14 cellular contexts compared by ENCODE assay signal in genomic region chrX:103158317-103158621, GRCh38. TPM values are rescaled to one million over a fixed set of nuclear protein-coding genes. Genes with fewer than 3 reads are reported as not detected.
DNase-seq lines count a peak whose midpoint lies in the region; ATAC-seq, FAIRE-seq and TF ChIP-seq lines count a peak whose summit lies in the region.
"Had no signal": no experiment of that assay in that cellular context is flagged by ENCODE, and none has a peak within 500 bp of the region (broad histone marks: within the 10 kb centered on the region; RNA-seq: fewer than 3 reads in every experiment).

No MANE protein-coding gene starts in this region.

- H3K4me1 ChIP-seq in ACC112 (ENCODE audit: control insufficient read depth, insufficient read depth, low read length, unreplicated experiment) (peaks cover 31% of the 10 kb centered on the region), K562 (replicated peaks in 1 of 2; ENCODE audit: control insufficient read depth in 2 of 2, insufficient read depth in 2 of 2, low read length in 2 of 2) (no peaks in the 10 kb centered on the region)
- H3K4me1 ChIP-seq: Caco-2 had no signal

- TF ChIP-seq CTCF in K562 (IDR thresholded peaks at IDR 0.05 in 2 of 3, conservative IDR thresholded peaks at IDR 0.05 in 1 of 3; ENCODE audit: insufficient read depth in 2 of 3, low read depth in 1 of 3, low read length in 3 of 3) (no peak), lower leg skin (IDR thresholded peaks at IDR 0.05) (no peak)

- no peaks in the 10 kb centered on the region for H3K4me1 Mint-ChIP-seq in activated naive CD4-positive, alpha-beta T cell treated with anti-CD3 and anti-CD28 coated beads, Interleukin-2, amount 10 ng/mL, durations not matched to agents 7 days and 5 days

- H2AFZ ChIP-seq in ACC112 (ENCODE audit: low read length, unreplicated experiment): peak overlapping the region; percentile 91
- H2AFZ ChIP-seq in K562 (ENCODE audit: low read depth, low read length): no peak overlapping the region

- H3K4me2 ChIP-seq in K562 (ENCODE audit: insufficient read depth, low read length): no peak overlapping the region

- DNase-seq in K562 (ENCODE audit: extremely low read depth in 1 of 4, low spot score in 3 of 4): no peak
- no peak for DNase-seq in lower leg skin (ENCODE audit: low spot score in 2 of 2)
- no peak for DNase-seq in NCI-H2227 (lab: John Stamatoyannopoulos, UW; ENCODE audit: unreplicated experiment)
- no peak for DNase-seq in activated naive CD4-positive, alpha-beta T cell treated with anti-CD3 and anti-CD28 coated beads, Interleukin-2, amount 10 ng/mL, durations not matched to agents 7 days and 5 days
- DNase-seq: NCI-H187 treated with DMSO at 0.1 percent for 48 hours had no signal

- H3K9me3 Mint-ChIP-seq in activated naive CD4-positive, alpha-beta T cell treated with anti-CD3 and anti-CD28 coated beads, Interleukin-2, amount 10 ng/mL, durations not matched to agents 7 days and 5 days: no peaks in the 10 kb centered on the region
- H3K9me3 Mint-ChIP-seq: T-helper 2 cell treated with Interferon-gamma antibody and Interleukin-4, amounts not matched to agents 5 μg/mL and 100 μg/mL, for 36 hours had no signal

- H3K27ac ChIP-seq in ACC112 (ENCODE audit: low read depth, low read length) (no peak overlapping the region), K562 (ENCODE audit: extremely low read depth, low read depth, low read length) (no peak overlapping the region)

- H4K20me1 ChIP-seq in K562 (replicated peaks; ENCODE audit: control insufficient read depth, insufficient read depth, low read length): no peaks in the 10 kb centered on the region

- H3K4me3 ChIP-seq in ACC112 (ENCODE audit: low read depth, low read length): 0 out of 2 replicates have a peak overlapping the region, but pooled peaks have one; percentile 40
- H3K4me3 ChIP-seq in K562: no peak overlapping the region
- H3K4me3 ChIP-seq in lower leg skin (ENCODE audit: low read depth, poor library complexity, severe bottlenecking): no peak overlapping the region

- no peak for TF ChIP-seq RAD21 in Ishikawa (IDR thresholded peaks at IDR 0.05; ENCODE audit: low read depth)
- 0 out of 4 replicates have a peak, but pooled peaks of 1 of the 2 experiments have one; percentile 0 for TF ChIP-seq RAD21 in K562 (CRISPR knock-in tag; conservative IDR thresholded peaks at IDR 0.05 in 1 of 2, IDR thresholded peaks at IDR 0.05 in 1 of 2)

- intact Hi-C loops in K562 (cut with micrococcal nuclease): loop anchor here (1.0 to 5.0 kb wide), 2 partner anchors 56 to 207 kb away; no protein-coding TSS in a partner anchor
- intact Hi-C loops in lower leg skin (cut with DNase I; ENCODE audit: low total_unique reads): no loop called here

- TF ChIP-seq EP300 in Ishikawa (IDR thresholded peaks at IDR 0.05; ENCODE audit: borderline replicate concordance) (no peak), K562 (IDR thresholded peaks at IDR 0.05; ENCODE audit: low read length) (no peak)

- ATAC-seq in GM18907 (IDR thresholded peaks at IDR 0.05; ENCODE audit: unreplicated experiment) (peak; percentile 7), K562 (no peak), HG02884 (IDR thresholded peaks at IDR 0.05; ENCODE audit: unreplicated experiment) (no peak)
- ATAC-seq: Right ventricle myocardium inferior had no signal

- no peaks in the 10 kb centered on the region for H3K36me3 Mint-ChIP-seq in activated naive CD4-positive, alpha-beta T cell treated with anti-CD3 and anti-CD28 coated beads, Interleukin-2, amount 10 ng/mL, durations not matched to agents 7 days and 5 days
- H3K36me3 Mint-ChIP-seq: CD4-positive, CD25-positive, alpha-beta regulatory T cell had no signal

- in situ Hi-C loops in K562 (cut with MboI): no loop called here

- no peak for FAIRE-seq in K562 (lab: Jason Lieb, UNC)

- no peaks in the 10 kb centered on the region for H3K9me3 ChIP-seq in K562 (replicated peaks; ENCODE audit: control insufficient read depth, insufficient read depth, low read depth, low read length)
- H3K9me3 ChIP-seq: Caco-2 had no signal

- no TSS peak for BruUV-seq in K562 (replicated peaks; lab: Mats Ljungman, UMichigan)

- WGBS in K562 (ENCODE audit: insufficient coverage, low coverage, missing lambda C conversion rate): 16% methylated on average over 4 of the region's 4 CpGs
- 47 to 52% methylated on average over 4 of the region's 4 CpGs for WGBS in lower leg skin, 2 donors

- CTCF ChIA-PET in K562 (lab: Yijun Ruan, JAX; ENCODE audit: low intra/inter-chr PET ratio): interaction anchor here (0.7 to 1.0 kb wide), 2 partner anchors 206 to 207 kb away, joined by 4 read pairs; no protein-coding TSS in a partner anchor
- CTCF ChIA-PET in activated naive CD4-positive, alpha-beta T cell treated with anti-CD3 and anti-CD28 coated beads, Interleukin-2, amount 10 ng/mL, durations not matched to agents 7 days and 5 days (lab: Charles Lee): no interaction called here

- H3K9me1 ChIP-seq in K562 (ENCODE audit: control insufficient read depth, insufficient read depth, low read length): no peaks in the 10 kb centered on the region

- H3K36me3 ChIP-seq in ACC112 (ENCODE audit: insufficient read depth, low read length) (no peaks in the 10 kb centered on the region), K562 (ENCODE audit: control insufficient read depth, insufficient read depth, low read length) (no peaks in the 10 kb centered on the region)

- TF ChIP-seq POLR2A in K562 (conservative IDR thresholded peaks at IDR 0.05) (no peak), lower leg skin (IDR thresholded peaks at IDR 0.05) (no peak)

- no peak overlapping the region for H3K27ac Mint-ChIP-seq in activated naive CD4-positive, alpha-beta T cell treated with anti-CD3 and anti-CD28 coated beads, Interleukin-2, amount 10 ng/mL, durations not matched to agents 7 days and 5 days
- H3K27ac Mint-ChIP-seq: CD4-positive, CD25-positive, alpha-beta regulatory T cell; T-helper 2 cell treated with Interferon-gamma antibody and Interleukin-4, amounts not matched to agents 5 μg/mL and 100 μg/mL, for 36 hours had no signal

- H3K4me3 Mint-ChIP-seq in activated naive CD4-positive, alpha-beta T cell treated with anti-CD3 and anti-CD28 coated beads, Interleukin-2, amount 10 ng/mL, durations not matched to agents 7 days and 5 days: no peak overlapping the region
- H3K4me3 Mint-ChIP-seq: CD4-positive, CD25-positive, alpha-beta regulatory T cell; T-helper 2 cell treated with Interferon-gamma antibody and Interleukin-4, amounts not matched to agents 5 μg/mL and 100 μg/mL, for 36 hours had no signal

- no peak overlapping the region for H3K9ac ChIP-seq in K562 (ENCODE audit: insufficient read depth in 1 of 2, low read depth in 2 of 2, low read length in 2 of 2)

- POLR2A ChIA-PET in K562 (lab: Yijun Ruan, JAX): interaction anchor here (0.5 kb wide), 1 partner anchor 18 kb away, joined by 3 read pairs; no protein-coding TSS in a partner anchor

- H3K27me3 ChIP-seq in ACC112 (ENCODE audit: insufficient read depth, low read length) (no peaks in the 10 kb centered on the region), K562 (ENCODE audit: control insufficient read depth in 2 of 2, insufficient read depth in 2 of 2, low read length in 2 of 2) (no peaks in the 10 kb centered on the region)

- H3K79me2 ChIP-seq in ACC112 (ENCODE audit: control insufficient read depth, insufficient read depth, low read length, unreplicated experiment) (no peaks in the 10 kb centered on the region), K562 (ENCODE audit: control insufficient read depth, insufficient read depth, low read length) (no peaks in the 10 kb centered on the region)

- peaks cover under 1% of the 10 kb centered on the region for H3K27me3 Mint-ChIP-seq in activated naive CD4-positive, alpha-beta T cell treated with anti-CD3 and anti-CD28 coated beads, Interleukin-2, amount 10 ng/mL, durations not matched to agents 7 days and 5 days
- H3K27me3 Mint-ChIP-seq: CD4-positive, CD25-positive, alpha-beta regulatory T cell had no signal

TF ChIP-seq in Ishikawa, 13 proteins besides CTCF, POLR2A, EP300 and RAD21:
- peak; percentile 23; the same call in 1 of the 2 replicates for TF ChIP-seq CEBPB (IDR thresholded peaks at IDR 0.05)
- no peak for TF ChIP-seq MAX (IDR thresholded peaks at IDR 0.05)

TF ChIP-seq in K562, 482 proteins besides CTCF, POLR2A, EP300 and RAD21:
- TF ChIP-seq CEBPB (tag; IDR thresholded peaks at IDR 0.05) (peak; percentile 86), CEBPG (CRISPR knock-in tag; IDR thresholded peaks at IDR 0.05) (no peak), CEBPG (tag; conservative IDR thresholded peaks at IDR 0.05 in 1 of 2, IDR thresholded peaks at IDR 0.05 in 1 of 2) (peak; percentile 33 to 83; a peak in 3 of 4 replicates), HDAC2 (IDR thresholded peaks at IDR 0.05) (no peak)
TF ChIP-seq in K562: peak in this region for 2.

RNA-seq across cellular contexts. Expression of gene BEX4, which starts 56.6 kb away (rescaled TPM):
- 17.1 and 41.1 TPM in 2 replicates for total RNA-seq in K562 (2011; cell fraction: chromatin; rRNA removed; ENCODE audit: low replicate concordance)
- 12.8 and 16.2 TPM in 2 replicates for total RNA-seq in K562 (2011; cell fraction: nucleolus; rRNA removed)
- 27.7 and 42.0 TPM in 2 replicates for total RNA-seq in K562 (2011; cell fraction: nucleoplasm; rRNA removed)
- total RNA-seq in K562 (2014; rRNA removed) (246 and 255 TPM in 2 replicates), K562 (2014; rRNA removed; fragmentation: Illumina TruSeq; extraction: Trizol) (222 and 244 TPM in 2 replicates), K562 (2015; rRNA removed; fragmentation: Illumina TruSeq; extraction: Trizol) (147 and 154 TPM in 2 replicates), K562 (2021) (135 and 149 TPM in 2 replicates), lower leg skin (10 to 100 TPM; 15.1 to 32.9 (median 25.7) TPM)
- polyA plus RNA-seq in K562 (2011; rRNA removed) (124 and 133 TPM in 2 replicates), K562 (2014; fragmentation: Illumina TruSeq; extraction: Trizol) (359 and 399 TPM in 2 replicates), K562 (2014; fragmentation: Nextera tagmentation; extraction: Ambion mirVana) (100 to 1,000 TPM in 1 of 2 experiments, 10 to 100 TPM in 1; 74.6 to 104 TPM), K562 (2014; rRNA removed) (309 and 343 TPM in 2 replicates)
- 22.6 and 64.0 TPM in 2 replicates for polyA plus RNA-seq in K562 (2011; cell fraction: cytosol; rRNA removed)
- polyA plus RNA-seq in K562 (2011; cell fraction: nucleus; rRNA removed): 28.3 and 55.7 TPM in 2 replicates
- polyA plus RNA-seq in K562 (2012): 203 and 235 TPM in 2 replicates
- polyA minus RNA-seq in K562 (2011; rRNA and poly(A)+ RNA removed): 36.7 and 45.7 TPM in 2 replicates
- polyA minus RNA-seq in K562 (2011; cell fraction: cytosol; rRNA and poly(A)+ RNA removed): 17.1 and 18.0 TPM in 2 replicates
- 8.5 and 23.7 TPM in 2 replicates for polyA minus RNA-seq in K562 (2011; cell fraction: nucleus; rRNA and poly(A)+ RNA removed)
- total RNA-seq: MCF 10A had no signal
